8 cellular contexts compared by ENCODE assay signal in genomic region chr16:68328151-68328859, GRCh38. TPM values are rescaled to one million over a fixed set of nuclear protein-coding genes. Genes with fewer than 3 reads are reported as not detected.
DNase-seq lines count a peak whose midpoint lies in the region; ATAC-seq, FAIRE-seq and TF ChIP-seq lines count a peak whose summit lies in the region.

No MANE protein-coding gene starts in this region.

- TF ChIP-seq CTCF in CD4-positive, alpha-beta T cell (IDR thresholded peaks at IDR 0.05), result peak; percentile 92
- TF ChIP-seq CTCF in LNCAP (IDR thresholded peaks at IDR 0.05) (peak; percentile 88), fibroblast of mammary gland (conservative IDR thresholded peaks at IDR 0.05; ENCODE audit: control insufficient read depth, insufficient read depth, low read depth, low read length) (peak; percentile 93), neural cell (IDR thresholded peaks at IDR 0.05; ENCODE audit: poor library complexity, severe bottlenecking) (peak; percentile 87)

- CTCF ChIA-PET in CD4-positive, alpha-beta T cell (lab: Charles Lee), result interaction anchor here (0.6 to 8.3 kb wide), 26 partner anchors 11 to 561 kb away, joined by 3 to 148 read pairs (median 4); partner anchors contain the start of genes PLA2G15, PRMT7, SLC7A6 and SLC7A6OS

- no peaks in the 10 kb centered on the region for H3K79me2 ChIP-seq in neural cell (replicated peaks; ENCODE audit: insufficient read depth, low read length)

- intact Hi-C loops in CD4-positive, alpha-beta T cell (cut with DNase I, micrococcal nuclease), result loop anchor here (1.0 to 2.0 kb wide), 3 partner anchors 18 to 88 kb away; partner anchors contain the start of genes PRMT7 (in 1 of the 2) and SLC7A6OS (in 1 of the 2)

- TF ChIP-seq RAD21 in neural cell (conservative IDR thresholded peaks at IDR 0.05), result peak; percentile 82

- H3K4me3 Mint-ChIP-seq in CD4-positive, alpha-beta T cell, result no peak overlapping the region
- H3K4me3 Mint-ChIP-seq in stimulated activated naive CD8-positive, alpha-beta T cell treated with anti-CD3 and anti-CD28 coated beads, Interleukin-15, Interleukin-2, amounts not matched to agents 100 ng/mL and 50 ng/mL, for 24 hours, result no peak overlapping the region

- ATAC-seq in CD4-positive, alpha-beta T cell (ENCODE audit: poor library complexity), result peak; percentile 100
- peak; percentile 75 for ATAC-seq in GM19452 (IDR thresholded peaks at IDR 0.05; ENCODE audit: unreplicated experiment)

- no peak overlapping the region for H2AFZ ChIP-seq in neural cell (ENCODE audit: low read depth, low read length)

- no peak overlapping the region for H3K27ac ChIP-seq in CD4-positive, alpha-beta T cell (ENCODE audit: low read depth, low read length)
- H3K27ac ChIP-seq in neural cell (ENCODE audit: low read length), result no peak overlapping the region

- H3K27me3 Mint-ChIP-seq in CD4-positive, alpha-beta T cell, result no peaks in the 10 kb centered on the region
- no peaks in the 10 kb centered on the region for H3K27me3 Mint-ChIP-seq in stimulated activated naive CD8-positive, alpha-beta T cell treated with anti-CD3 and anti-CD28 coated beads, Interleukin-15, Interleukin-2, amounts not matched to agents 100 ng/mL and 50 ng/mL, for 24 hours

- H3K4me2 ChIP-seq in neural cell (ENCODE audit: low read length), result no peak overlapping the region

- H3K27me3 ChIP-seq in CD4-positive, alpha-beta T cell (ENCODE audit: control insufficient read depth, insufficient read depth, low read length), result no peaks in the 10 kb centered on the region
- H3K27me3 ChIP-seq in neural cell (ENCODE audit: insufficient read depth, low read depth, low read length), result no peaks in the 10 kb centered on the region

- H3F3A ChIP-seq in neural cell (ENCODE audit: insufficient read depth, low read length, poor library complexity, severe bottlenecking), result no peaks in the 10 kb centered on the region

- peak overlapping the region; percentile 1 for H3K27ac Mint-ChIP-seq in CD4-positive, alpha-beta T cell
- H3K27ac Mint-ChIP-seq in stimulated activated naive CD8-positive, alpha-beta T cell treated with anti-CD3 and anti-CD28 coated beads, Interleukin-15, Interleukin-2, amounts not matched to agents 100 ng/mL and 50 ng/mL, for 24 hours, result peak overlapping the region; percentile 52

- POLR2A ChIA-PET in CD4-positive, alpha-beta T cell (lab: Charles Lee), result interaction anchor here (0.7 to 3.3 kb wide), 7 partner anchors 9 to 90 kb away, joined by 3 to 18 read pairs (median 4); partner anchors contain the start of genes PLA2G15, PRMT7, SLC7A6 and SLC7A6OS

- TF ChIP-seq EP300 in neural cell (conservative IDR thresholded peaks at IDR 0.05; ENCODE audit: poor library complexity, severe bottlenecking), result no peak

- no peak overlapping the region for H3K9ac ChIP-seq in neural cell (ENCODE audit: low read length)

- H3K36me3 ChIP-seq in neural cell (ENCODE audit: insufficient read depth, low read length), result no peaks in the 10 kb centered on the region

- no peaks in the 10 kb centered on the region for H3K9me3 ChIP-seq in CD4-positive, alpha-beta T cell (ENCODE audit: control insufficient read depth, low read length)
- no peaks in the 10 kb centered on the region for H3K9me3 ChIP-seq in neural cell (ENCODE audit: low read length)

- no peaks in the 10 kb centered on the region for H3K9me2 ChIP-seq in neural cell (ENCODE audit: insufficient read depth, low read length)

- peaks cover 59% of the 10 kb centered on the region for H3K36me3 Mint-ChIP-seq in CD4-positive, alpha-beta T cell (ENCODE audit: low read depth)
- peaks cover 49% of the 10 kb centered on the region for H3K36me3 Mint-ChIP-seq in stimulated activated naive CD8-positive, alpha-beta T cell treated with anti-CD3 and anti-CD28 coated beads, Interleukin-15, Interleukin-2, amounts not matched to agents 100 ng/mL and 50 ng/mL, for 24 hours (ENCODE audit: low read depth)

- FAIRE-seq in RCC 7860 (lab: Jason Lieb, UNC), result peak; percentile 25

- DNase-seq in CD4-positive, alpha-beta T cell, result peak; percentile 67 to 77 (median 73)
- DNase-seq in RCC 7860 (ENCODE audit: low spot score) (peak; percentile 72), activated T-helper 1 cell treated with Interleukin-2 at 50 U/mL for 16 hours (ENCODE audit: low read depth) (peak; percentile 62), fibroblast of mammary gland (ENCODE audit: low read depth) (peak; percentile 85)

- no peaks in the 10 kb centered on the region for H4K20me1 ChIP-seq in neural cell (ENCODE audit: insufficient read depth)

- H3K4me3 ChIP-seq in fibroblast of mammary gland (ENCODE audit: control insufficient read depth, low read depth, low read length), result no peak overlapping the region
- H3K4me3 ChIP-seq in neural cell (ENCODE audit: low read length), result no peak overlapping the region

- H3K4me1 Mint-ChIP-seq in CD4-positive, alpha-beta T cell (ENCODE audit: low read depth), result peaks cover 21% of the 10 kb centered on the region
- H3K4me1 Mint-ChIP-seq in stimulated activated naive CD8-positive, alpha-beta T cell treated with anti-CD3 and anti-CD28 coated beads, Interleukin-15, Interleukin-2, amounts not matched to agents 100 ng/mL and 50 ng/mL, for 24 hours (ENCODE audit: low read depth), result peaks cover 31% of the 10 kb centered on the region

- H3K9me3 Mint-ChIP-seq in CD4-positive, alpha-beta T cell, result no peaks in the 10 kb centered on the region
- H3K9me3 Mint-ChIP-seq in stimulated activated naive CD8-positive, alpha-beta T cell treated with anti-CD3 and anti-CD28 coated beads, Interleukin-15, Interleukin-2, amounts not matched to agents 100 ng/mL and 50 ng/mL, for 24 hours, result no peaks in the 10 kb centered on the region

TF ChIP-seq in neural cell, 6 proteins besides CTCF, POLR2A, EP300 and RAD21:
- TF ChIP-seq EZH2 (IDR thresholded peaks at IDR 0.05; ENCODE audit: borderline replicate concordance, insufficient read depth, low read length, poor library complexity, severe bottlenecking) (no peak), SMC3 (conservative IDR thresholded peaks at IDR 0.05; ENCODE audit: poor library complexity) (peak; percentile 77)
TF ChIP-seq in neural cell: peak in this region for 1.

RNA-seq across cellular contexts. Expression of gene PRMT7, which starts 17.5 kb away (rescaled TPM):
- 10 to 100 TPM; 46.3 to 51.0 TPM for total RNA-seq in CD4-positive, alpha-beta T cell
- 203 and 207 TPM in 2 replicates for polyA plus RNA-seq in neural cell
- 78.6 and 84.6 TPM in 2 replicates for polyA minus RNA-seq in neural cell

RNA-seq across cellular contexts. Expression of gene SLC7A6OS, which starts 17.6 kb away (rescaled TPM):
- 10 to 100 TPM; 29.0 to 32.1 TPM for total RNA-seq in CD4-positive, alpha-beta T cell
- polyA plus RNA-seq in neural cell, result 18.9 and 21.3 TPM in 2 replicates
- polyA minus RNA-seq in neural cell, result 15.3 and 24.3 TPM in 2 replicates
